In genomic region chr10:34866848-34867247, GRCh38 we compare ENCODE assay signal across 20 cellular contexts. TPM values are rescaled to one million over a fixed set of nuclear protein-coding genes. Genes with fewer than 3 reads are reported as not detected.
DNase-seq lines count a peak whose midpoint lies in the region; TF ChIP-seq lines count a peak whose summit lies in the region.
"Had no signal": no experiment of that assay in that cellular context is flagged by ENCODE, and none has a peak within 500 bp of the region (broad histone marks: within the 10 kb centered on the region; RNA-seq: fewer than 3 reads in every experiment).

No MANE protein-coding gene starts in this region.

- peak; percentile 16 for DNase-seq in GM12865 (ENCODE audit: low read depth)
- peak; percentile 45 to 63 for DNase-seq in SJCRH30
- DNase-seq in myocyte (ENCODE audit: low read depth) = peak; percentile 20
- no peak for DNase-seq in activated CD4-positive, CD25-positive, alpha-beta regulatory T cell treated with anti-CD3 and anti-CD28 coated beads, Interleukin-2, amount 50 U/mL, for 72 hours
- DNase-seq in activated CD8-positive, alpha-beta memory T cell treated with anti-CD3 and anti-CD28 coated beads, Interleukin-2, amount 50 U/mL, for 48 hours = no peak
- no peak for DNase-seq in T-helper 2 cell
- DNase-seq in T1000 (lab: John Stamatoyannopoulos, UW) = no peak
- DNase-seq: activated CD4-positive, alpha-beta T cell treated with anti-CD3 and anti-CD28 coated beads for 4 hours; activated T-cell treated with anti-CD3 and anti-CD28 coated beads, Interleukin-2, amount 50 U/mL, for 24 hours; central memory CD4-positive, alpha-beta T cell; foreskin melanocyte; immature natural killer cell; mesenchymal stem cell; NCI-H1048; stimulated activated CD4-positive, alpha-beta T cell treated with anti-CD3 and anti-CD28 coated beads, Interleukin-4, amount 100 ng/mL, for 24 hours; T-helper 17 cell had no signal

- H3K27me3 ChIP-seq in SJCRH30 = no peaks in the 10 kb centered on the region

- H3K9me3 ChIP-seq in KOPT-K1 (ENCODE audit: insufficient read depth, low read length, poor library complexity, severe bottlenecking) = no peaks in the 10 kb centered on the region
- no peaks in the 10 kb centered on the region for H3K9me3 ChIP-seq in SJCRH30 (replicated peaks)
- H3K9me3 ChIP-seq: HAP-1 had no signal

- no peak for TF ChIP-seq CTCF in GM12865 (IDR thresholded peaks at IDR 0.05; ENCODE audit: insufficient read depth, low read depth, low read length, missing control alignments)

- no peaks in the 10 kb centered on the region for H3K36me3 ChIP-seq in KOPT-K1 (ENCODE audit: insufficient read depth, low read length)
- no peaks in the 10 kb centered on the region for H3K36me3 ChIP-seq in SJCRH30
- H3K36me3 ChIP-seq: HAP-1 had no signal

- no peaks in the 10 kb centered on the region; the same call in 1 of the 2 replicates for H3K4me1 ChIP-seq in SJCRH30

- no peak overlapping the region for H3K4me3 ChIP-seq in GM12865 (ENCODE audit: low read depth, low read length)
- H3K4me3 ChIP-seq in SJCRH30 = no peak overlapping the region
- H3K4me3 ChIP-seq: HAP-1 had no signal

- peak overlapping the region; percentile 90 for H3K27ac ChIP-seq in KOPT-K1 (ENCODE audit: low read depth, low read length, poor library complexity, severe bottlenecking)
- no peak overlapping the region for H3K27ac ChIP-seq in SJCRH30
- H3K27ac ChIP-seq: C4-2B, RWPE1 had no signal

RNA-seq across cellular contexts. Expression of gene PARD3, which starts 51.8 kb away (rescaled TPM):
- 58.7 and 63.9 TPM in 2 replicates for total RNA-seq in SJCRH30 (2014; rRNA removed; shearing (Covaris generic))
- total RNA-seq in myocyte = 61.4 and 68.5 TPM in 2 replicates
- polyA plus RNA-seq in myocyte (2012) = 19.4 TPM

Comparison
In these comparisons a context has a peak if more than half of its experiments do, and no peak if none do; other contexts are left out.
1. DNase-seq: peak in GM12865 (single experiment), SJCRH30 (2 of 2) and myocyte (single experiment); none in activated CD4-positive, CD25-positive, alpha-beta regulatory T cell treated with anti-CD3 and anti-CD28 coated beads, Interleukin-2, amount 50 U/mL, for 72 hours (single experiment), activated CD8-positive, alpha-beta memory T cell treated with anti-CD3 and anti-CD28 coated beads, Interleukin-2, amount 50 U/mL, for 48 hours (single experiment), T-helper 2 cell (0 of 5) and T1000 (single experiment).